Comparison of ENCODE assay signal across 24 cellular contexts in genomic region chr13:68905186-68905585, GRCh38.
"Had no signal": no experiment of that assay in that cellular context is flagged by ENCODE, and none has a peak within 500 bp of the region (broad histone marks: within the 10 kb centered on the region; RNA-seq: fewer than 3 reads in every experiment).

No MANE protein-coding gene starts in this region.

- H3K27ac ChIP-seq: colonic mucosa, coronary artery, dorsolateral prefrontal cortex, epithelial cell of prostate, esophagus muscularis mucosa, esophagus squamous epithelium, foreskin keratinocyte, gastrocnemius medialis, gastroesophageal sphincter, heart left ventricle, heart right ventricle had no signal

- H3K27me3 ChIP-seq: colonic mucosa, dorsolateral prefrontal cortex, esophagus muscularis mucosa, esophagus squamous epithelium, foreskin keratinocyte, gastrocnemius medialis, gastroesophageal sphincter, heart left ventricle, heart right ventricle had no signal

- DNase-seq: colonic mucosa; cortex of kidney; dermis blood vessel endothelial cell; dorsolateral prefrontal cortex; effector CD4-positive, alpha-beta T cell; effector CD8-positive, alpha-beta T cell; effector memory CD4-positive, alpha-beta T cell; effector memory CD8-positive, alpha-beta T cell; endodermal cell; erythroblast; esophagus squamous epithelium; foreskin fibroblast; foreskin keratinocyte; foreskin melanocyte; gastrocnemius medialis; glutamatergic neuron; head of caudate nucleus; heart left ventricle; heart right ventricle had no signal

- H3K9me3 ChIP-seq: colonic mucosa, gastrocnemius medialis had no signal

- H3K36me3 ChIP-seq: colonic mucosa, esophagus muscularis mucosa, esophagus squamous epithelium, gastrocnemius medialis, gastroesophageal sphincter, heart left ventricle, heart right ventricle had no signal

- H3K4me1 ChIP-seq: colonic mucosa, esophagus muscularis mucosa, esophagus squamous epithelium, foreskin keratinocyte, gastrocnemius medialis, gastroesophageal sphincter, heart left ventricle, heart right ventricle had no signal

- H3K4me3 ChIP-seq: colonic mucosa, coronary artery, dorsolateral prefrontal cortex, esophagus muscularis mucosa, esophagus squamous epithelium, gastrocnemius medialis, gastroesophageal sphincter, heart left ventricle, heart right ventricle had no signal

- ATAC-seq: effector memory CD8-positive, alpha-beta T cell; esophagus mucosa; foreskin keratinocyte; gastrocnemius medialis; gastroesophageal sphincter; heart left ventricle; heart right ventricle had no signal
